Comparison of ENCODE assay signal across 11 cellular contexts in genomic region chr17:42877037-42877436, GRCh38. TPM values are rescaled to one million over a fixed set of nuclear protein-coding genes. Genes with fewer than 3 reads are reported as not detected.
"Had no signal": no experiment of that assay in that cellular context is flagged by ENCODE, and none has a peak within 500 bp of the region (broad histone marks: within the 10 kb centered on the region; RNA-seq: fewer than 3 reads in every experiment).

No MANE protein-coding gene starts in this region.

- ATAC-seq: HCT116 had no signal

- H3K4me3 ChIP-seq: GM23338, HAP-1 had no signal

- H3K9me3 ChIP-seq: HAP-1 had no signal

- H3K27ac Mint-ChIP-seq: GM23338, HFFc6, IgD-negative memory B cell had no signal

- H3K36me3 ChIP-seq: HAP-1 had no signal

- H3K27ac ChIP-seq: KMS-11 had no signal

- H3K9ac ChIP-seq: KMS-11 had no signal

- H3K9me3 Mint-ChIP-seq: GM23338, HFFc6, IgD-negative memory B cell had no signal

- FAIRE-seq: H1, H54, HTR-8/SVneo had no signal

- H3K4me3 Mint-ChIP-seq: GM23338, HFFc6 had no signal

- DNase-seq: HFFc6, KBM-7 had no signal

- H3K4me1 Mint-ChIP-seq: IgD-negative memory B cell had no signal

- H3K4me1 ChIP-seq: HAP-1 had no signal

RNA-seq across cellular contexts. Expression of gene G6PC1, which starts 23.6 kb away (rescaled TPM):
- total RNA-seq: GM23338, H1, HFFc6, HT-29 had no signal
- polyA plus RNA-seq: GM23338, IgD-negative memory B cell had no signal

RNA-seq across cellular contexts. Expression of gene AOC3, which starts 26.0 kb away (rescaled TPM):
- polyA plus RNA-seq: IgD-negative memory B cell had no signal

RNA-seq across cellular contexts. Expression of gene AOC2, which starts 32.7 kb away (rescaled TPM):
- polyA plus RNA-seq: IgD-negative memory B cell had no signal
